In the genomic region with DNA sequence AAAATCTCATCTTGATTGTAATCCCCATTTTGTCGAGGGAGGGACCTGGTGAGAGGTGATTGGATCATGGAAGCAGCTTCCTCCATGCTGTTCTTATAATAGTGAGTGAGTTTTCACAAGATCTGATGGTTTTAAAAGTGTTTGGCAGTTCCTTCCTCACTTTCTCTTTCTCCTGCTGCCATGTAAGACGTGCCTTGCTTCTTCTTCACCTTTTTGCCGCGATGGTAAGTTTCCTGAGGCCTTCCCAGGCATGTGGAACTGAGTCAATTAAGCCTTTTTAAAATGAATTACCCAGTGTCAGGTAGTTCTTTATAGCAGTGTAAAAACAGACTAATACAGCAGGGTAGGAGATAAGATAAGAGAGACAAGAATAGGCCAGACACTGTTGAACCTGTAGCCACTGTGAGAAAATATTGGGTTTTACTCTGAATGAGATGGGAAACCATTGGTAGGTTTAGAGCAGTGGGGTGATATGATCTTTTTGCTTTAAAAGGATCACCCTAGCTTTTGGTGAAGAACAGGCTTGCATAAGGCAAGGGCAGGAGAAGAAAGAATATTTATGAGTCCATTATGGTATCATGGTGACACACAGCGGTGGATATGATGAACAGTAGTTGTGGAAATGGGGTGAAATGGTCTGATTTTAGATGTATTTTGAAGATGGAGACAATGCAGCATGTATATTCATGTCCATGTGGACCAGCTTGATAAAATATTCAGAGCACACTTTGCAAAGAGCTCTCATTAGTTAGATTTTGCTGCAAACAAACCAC, we compare ENCODE assay signal across 22 cellular contexts. TPM values are rescaled to one million over a fixed set of nuclear protein-coding genes. Genes with fewer than 3 reads are reported as not detected.
A peak's percentile ranks its signal among the peaks of the same experiment; 100 is the strongest.
DNase-seq lines count a peak whose midpoint lies in the region; ATAC-seq, FAIRE-seq and TF ChIP-seq lines count a peak whose summit lies in the region.
"Had no signal": no experiment of that assay in that cellular context is flagged by ENCODE, and none has a peak within 500 bp of the region (broad histone marks: within the 10 kb centered on the region; RNA-seq: fewer than 3 reads in every experiment).

No MANE protein-coding gene starts in this region.

- H3K36me3 ChIP-seq in breast epithelium (no peaks in the 10 kb centered on the region), kidney (ENCODE audit: control insufficient read depth in 1 of 2, insufficient read depth in 2 of 2, low read length in 2 of 2) (no peaks in the 10 kb centered on the region), brain microvascular endothelial cell (replicated peaks) (no peaks in the 10 kb centered on the region)
- H3K36me3 ChIP-seq: cardiac muscle cell had no signal

- CTCF ChIA-PET in MCF 10A (lab: Yijun Ruan, JAX), result interaction anchor here (0.6 to 1.9 kb wide), 13 partner anchors 8 to 700 kb away, joined by 3 to 19 read pairs (median 4); partner anchors contain the start of gene TCAF1

- H3K9me3 ChIP-seq in breast epithelium (peaks cover 0 to 8% of the 10 kb centered on the region in 2 donors), kidney (ENCODE audit: control insufficient read depth in 1 of 2, low read length in 2 of 2) (no peaks in the 10 kb centered on the region)

- intact Hi-C loops in MCF 10A (cut with micrococcal nuclease), result no loop called here
- intact Hi-C loops in breast epithelium (cut with DNase I; ENCODE audit: low total_unique reads), result no loop called here
- intact Hi-C loops in kidney (cut with DNase I), result no loop called here

- peak; percentile 34 for TF ChIP-seq CTCF in MCF 10A (IDR thresholded peaks at IDR 0.05; ENCODE audit: unreplicated experiment)
- no peak for TF ChIP-seq CTCF in breast epithelium (IDR thresholded peaks at IDR 0.05)
- peak; percentile 77 for TF ChIP-seq CTCF in chondrocyte (IDR thresholded peaks at IDR 0.05)
- TF ChIP-seq CTCF in kidney (IDR thresholded peaks at IDR 0.05; ENCODE audit: borderline replicate concordance, extremely low read depth, insufficient read depth), result no peak
- TF ChIP-seq CTCF in brain microvascular endothelial cell (IDR thresholded peaks at IDR 0.05; ENCODE audit: low read depth, low read length, missing control alignments), result no peak

- no TSS peak for BruUV-seq in MCF 10A (replicated peaks; lab: Mats Ljungman, UMichigan)

- H3K27me3 ChIP-seq in breast epithelium, result no peaks in the 10 kb centered on the region
- H3K27me3 ChIP-seq in brain microvascular endothelial cell (replicated peaks), result no peaks in the 10 kb centered on the region
- H3K27me3 ChIP-seq: cardiac muscle cell had no signal

- H3K4me1 Mint-ChIP-seq in MCF 10A (ENCODE audit: insufficient read depth, unreplicated experiment), result no peaks in the 10 kb centered on the region
- no peaks in the 10 kb centered on the region for H3K4me1 Mint-ChIP-seq in chondrocyte (ENCODE audit: low read depth)
- H3K4me1 Mint-ChIP-seq: activated naive CD4-positive, alpha-beta T cell treated with anti-CD3 and anti-CD28 coated beads, Interleukin-2, amount 50 U/mL, for 24 hours; T-helper 17 cell had no signal

- H3K4me3 Mint-ChIP-seq in MCF 10A (ENCODE audit: unreplicated experiment) (no peak overlapping the region), chondrocyte (ENCODE audit: unreplicated experiment) (no peak overlapping the region)
- H3K4me3 Mint-ChIP-seq: activated naive CD4-positive, alpha-beta T cell treated with anti-CD3 and anti-CD28 coated beads, Interleukin-2, amount 50 U/mL, for 24 hours; T-helper 17 cell had no signal

- peaks cover 6% of the 10 kb centered on the region for H3K36me3 Mint-ChIP-seq in MCF 10A (ENCODE audit: insufficient read depth, unreplicated experiment)
- H3K36me3 Mint-ChIP-seq in chondrocyte (ENCODE audit: low read depth), result peaks cover 3% of the 10 kb centered on the region

- no peak for FAIRE-seq in kidney (lab: Jason Lieb, UNC)
- FAIRE-seq: small intestine had no signal

- H3K27ac Mint-ChIP-seq in MCF 10A (ENCODE audit: low read depth, unreplicated experiment) (no peak overlapping the region), chondrocyte (ENCODE audit: unreplicated experiment) (no peak overlapping the region)
- H3K27ac Mint-ChIP-seq: activated naive CD4-positive, alpha-beta T cell treated with anti-CD3 and anti-CD28 coated beads, Interleukin-2, amount 50 U/mL, for 24 hours; T-helper 17 cell had no signal

- no peak overlapping the region for H3K9ac ChIP-seq in kidney (ENCODE audit: low read length in 2 of 2)

- H3K9me3 Mint-ChIP-seq in MCF 10A (ENCODE audit: unreplicated experiment) (no peaks in the 10 kb centered on the region), chondrocyte (ENCODE audit: low read depth) (peaks cover 17% of the 10 kb centered on the region)

- POLR2A ChIA-PET in MCF 10A (lab: Yijun Ruan, JAX), result interaction anchor here (1.3 kb wide), 1 partner anchor 110 kb away, joined by 4 read pairs; the partner anchor contains the start of gene TCAF1

- TF ChIP-seq POLR2A in breast epithelium (IDR thresholded peaks at IDR 0.05), result no peak

- ATAC-seq in GM19023 (IDR thresholded peaks at IDR 0.05; ENCODE audit: unreplicated experiment), result no peak
- ATAC-seq: T-helper 17 cell had no signal

- DNase-seq in MCF 10A (ENCODE audit: unreplicated experiment) (no peak), breast epithelium (ENCODE audit: low spot score in 2 of 2) (no peak), NCI-H460 (ENCODE audit: extremely low read depth, low read depth) (peak; percentile 14), chondrocyte (ENCODE audit: low spot score) (no peak), stromal cell of bone marrow (ENCODE audit: low read depth) (peak; percentile 16), kidney (no peak), brain microvascular endothelial cell (no peak)
- DNase-seq: activated CD4-positive, alpha-beta T cell treated with anti-CD3 and anti-CD28 coated beads for 1 hour; activated T-cell treated with anti-CD3 and anti-CD28 coated beads for 4 hours; glutamatergic neuron; islet precursor cell; NCI-H1105 treated with DMSO at 0.1 percent for 48 hours; NCI-H510A; small intestine; stimulated activated naive CD4-positive, alpha-beta T cell; T-helper 17 cell had no signal

- H3K27ac ChIP-seq in breast epithelium (no peak overlapping the region), kidney (ENCODE audit: low read depth in 2 of 2, low read length in 2 of 2) (no peak overlapping the region), brain microvascular endothelial cell (no peak overlapping the region)
- H3K27ac ChIP-seq: cardiac muscle cell had no signal

- H3K27me3 Mint-ChIP-seq in MCF 10A (ENCODE audit: insufficient read depth, unreplicated experiment) (no peaks in the 10 kb centered on the region), chondrocyte (ENCODE audit: low read depth) (peaks cover 2% of the 10 kb centered on the region)

- H3K4me3 ChIP-seq in breast epithelium (no peak overlapping the region), kidney (ENCODE audit: low read length in 2 of 2) (no peak overlapping the region), brain microvascular endothelial cell (ENCODE audit: low read depth, low read length) (no peak overlapping the region)
- H3K4me3 ChIP-seq: cardiac muscle cell had no signal

- in situ Hi-C loops in brain microvascular endothelial cell (cut with HindIII; ENCODE audit: low pct_ligation_motif_present, low sequenced_read_pairs), result no loop called here

- H3K4me1 ChIP-seq in breast epithelium (no peaks in the 10 kb centered on the region), kidney (ENCODE audit: control insufficient read depth in 1 of 2, insufficient read depth in 1 of 2, low read depth in 1 of 2, low read length in 2 of 2) (no peaks in the 10 kb centered on the region)

RNA-seq across cellular contexts. Expression of gene OR6B1, which starts 11.5 kb away (rescaled TPM):
- not detected in 2 replicates for total RNA-seq in MCF 10A (2022)
- total RNA-seq in breast epithelium, result not detected
- not detected in 2 replicates for total RNA-seq in NCI-H460 (2014; rRNA removed; shearing (Covaris generic))
- polyA plus RNA-seq in NCI-H460 (2014; cell fraction: nucleus; rRNA removed), result 0.02 TPM in 1 of 2 replicates, not detected in the other
- not detected in 3 replicates for total RNA-seq in chondrocyte
- total RNA-seq in kidney, result not detected
- not detected for polyA plus RNA-seq in kidney (ENCODE audit: insufficient read depth, low read depth, low replicate concordance)
- total RNA-seq: cardiac muscle cell, omental fat pad, T-helper 17 cell, ureter had no signal
- polyA plus RNA-seq: cardiac muscle cell, small intestine had no signal

RNA-seq across cellular contexts. Expression of gene OR2A5, which starts 37.1 kb away (rescaled TPM):
- total RNA-seq in MCF 10A (2022) (not detected in 2 replicates), breast epithelium (not detected), chondrocyte (not detected in 3 replicates), kidney (not detected)
- not detected in 2 replicates for total RNA-seq in NCI-H460 (2014; rRNA removed; shearing (Covaris generic))
- not detected in 2 replicates for polyA plus RNA-seq in NCI-H460 (2014; cell fraction: nucleus; rRNA removed)
- polyA plus RNA-seq in kidney (ENCODE audit: insufficient read depth, low read depth, low replicate concordance), result not detected
- total RNA-seq: cardiac muscle cell, omental fat pad, T-helper 17 cell, ureter had no signal
- polyA plus RNA-seq: cardiac muscle cell, small intestine had no signal

RNA-seq across cellular contexts. Expression of gene OR2F1, which starts 57.0 kb away (rescaled TPM):
- total RNA-seq in MCF 10A (2022) (not detected in 2 replicates), breast epithelium (under 1 TPM in 1 of 3 donors, not detected in 2; 0.15 TPM), chondrocyte (not detected in 3 replicates), kidney (not detected)
- not detected in 2 replicates for total RNA-seq in NCI-H460 (2014; rRNA removed; shearing (Covaris generic))
- not detected in 2 replicates for polyA plus RNA-seq in NCI-H460 (2014; cell fraction: nucleus; rRNA removed)
- not detected for polyA plus RNA-seq in kidney (ENCODE audit: insufficient read depth, low read depth, low replicate concordance)
- total RNA-seq: cardiac muscle cell, omental fat pad, T-helper 17 cell, ureter had no signal
- polyA plus RNA-seq: cardiac muscle cell, small intestine had no signal

RNA-seq across cellular contexts. Expression of gene OR2A25, which starts 58.0 kb away (rescaled TPM):
- total RNA-seq in MCF 10A (2022) (not detected in 2 replicates), breast epithelium (not detected), chondrocyte (not detected in 3 replicates), kidney (not detected)
- total RNA-seq in NCI-H460 (2014; rRNA removed; shearing (Covaris generic)), result not detected in 2 replicates
- not detected in 2 replicates for polyA plus RNA-seq in NCI-H460 (2014; cell fraction: nucleus; rRNA removed)
- not detected for polyA plus RNA-seq in kidney (ENCODE audit: insufficient read depth, low read depth, low replicate concordance)
- total RNA-seq: cardiac muscle cell, mononuclear cell, omental fat pad, T-helper 17 cell, ureter had no signal
- polyA plus RNA-seq: cardiac muscle cell, small intestine had no signal

Comparison
In these comparisons a context has a peak if more than half of its experiments do, and no peak if none do; other contexts are left out.
1. CTCF ChIP-seq: peak in MCF 10A (single experiment) and chondrocyte (single experiment); none in breast epithelium (0 of 3), kidney (single experiment) and brain microvascular endothelial cell (single experiment).
2. DNase-seq: peak in NCI-H460 (single experiment) and stromal cell of bone marrow (single experiment); none in MCF 10A (single experiment), breast epithelium (0 of 2), chondrocyte (single experiment), kidney (single experiment) and brain microvascular endothelial cell (single experiment).